Comparison of ENCODE assay signal across 23 cellular contexts in the genomic region with DNA sequence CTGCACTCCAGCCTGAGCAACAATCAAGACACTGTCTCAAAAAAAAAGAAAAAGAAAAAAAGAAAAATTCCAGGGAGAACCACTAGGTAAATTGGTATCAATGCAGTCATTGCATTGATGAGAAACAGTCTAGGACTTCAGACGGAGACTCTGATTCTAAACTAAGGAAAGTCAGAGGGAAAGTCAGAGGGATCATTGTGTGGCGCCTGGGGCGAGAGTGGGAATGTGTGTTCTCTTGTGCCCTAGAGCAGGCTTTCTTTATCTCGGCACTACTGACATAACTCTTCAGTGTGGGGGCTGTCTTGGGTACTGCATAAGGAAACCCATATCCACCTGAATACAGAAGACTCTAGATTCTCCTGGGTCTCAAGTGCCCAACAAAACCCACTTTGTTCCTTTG. TPM values are rescaled to one million over a fixed set of nuclear protein-coding genes. Genes with fewer than 3 reads are reported as not detected.
A peak's percentile ranks its signal among the peaks of the same experiment; 100 is the strongest.
DNase-seq lines count a peak whose midpoint lies in the region; ATAC-seq and TF ChIP-seq lines count a peak whose summit lies in the region.
"Had no signal": no experiment of that assay in that cellular context is flagged by ENCODE, and none has a peak within 500 bp of the region (broad histone marks: within the 10 kb centered on the region; RNA-seq: fewer than 3 reads in every experiment).

No MANE protein-coding gene starts in this region.

- peaks cover 100% of the 10 kb centered on the region for H3K79me2 ChIP-seq in GM23248 (ENCODE audit: insufficient read depth)

- no peak overlapping the region for H3K4me3 ChIP-seq in GM23248
- H3K4me3 ChIP-seq: A549; BLaER1 treated with 17β-estradiol and CSF1 and Interleukin-3, amounts not matched to agents 10 nM and 100 nM; GM23338 had no signal

- H2AFZ ChIP-seq in GM23248 = no peak overlapping the region
- H2AFZ ChIP-seq: GM23338 had no signal

- H3K4me1 ChIP-seq in GM23248 (ENCODE audit: insufficient read depth) = peaks cover 31% of the 10 kb centered on the region
- H3K4me1 ChIP-seq: BE2C had no signal

- no peak overlapping the region for H3K27ac Mint-ChIP-seq in WTC11
- H3K27ac Mint-ChIP-seq: CD14-positive monocyte; CD4-positive, alpha-beta T cell; GM23338 had no signal

- no peaks in the 10 kb centered on the region for H3K27me3 Mint-ChIP-seq in WTC11 (ENCODE audit: low read depth)
- H3K27me3 Mint-ChIP-seq: CD4-positive, alpha-beta T cell had no signal

- POLR2A ChIA-PET in RWPE1 (lab: Yijun Ruan, JAX; ENCODE audit: low non-redundant PET) = no interaction called here
- POLR2A ChIA-PET in WTC11 (lab: Charles Lee) = no interaction called here

- H3K27ac ChIP-seq in GM23248 (peak overlapping the region; percentile 26), RWPE1 (peak overlapping the region; percentile 49)
- H3K27ac ChIP-seq: BLaER1 treated with 17β-estradiol and CSF1 and Interleukin-3, amounts not matched to agents 10 nM and 100 nM had no signal

- H3K9ac ChIP-seq in GM23248 = no peak overlapping the region
- H3K9ac ChIP-seq: BLaER1 treated with 17β-estradiol and CSF1 and Interleukin-3, amounts not matched to agents 10 nM and 100 nM had no signal

- no peak overlapping the region for H3K4me3 Mint-ChIP-seq in WTC11
- H3K4me3 Mint-ChIP-seq: CD4-positive, alpha-beta T cell; GM23338; H9 had no signal

- 97 to 98% methylated on average over 4 of the region's 4 CpGs for WGBS in GM23248 (ENCODE audit: low coverage in 1 of 2, low lambda C conversion rate in 2 of 2, missing lambda C conversion rate in 2 of 2), 2 experiments

- in situ Hi-C loops in GM23248 (cut with MboI) = no loop called here

- peaks cover 87% of the 10 kb centered on the region for H3F3A ChIP-seq in GM23248 (ENCODE audit: insufficient read depth)

- ATAC-seq in WTC11 (peak; percentile 27; the same call in 1 of the 2 replicates), HG03108 (IDR thresholded peaks at IDR 0.05; ENCODE audit: unreplicated experiment) (no peak), GM21381 (IDR thresholded peaks at IDR 0.05; ENCODE audit: unreplicated experiment) (no peak)
- ATAC-seq: GM23338, HCT116 had no signal

- peaks cover 14% of the 10 kb centered on the region; the same call in 1 of the 2 replicates for H4K20me1 ChIP-seq in GM23248 (ENCODE audit: insufficient read depth)
- H4K20me1 ChIP-seq: BLaER1 treated with 17β-estradiol and CSF1 and Interleukin-3, amounts not matched to agents 10 nM and 100 nM had no signal

- H3K9me3 Mint-ChIP-seq in WTC11 = no peaks in the 10 kb centered on the region
- H3K9me3 Mint-ChIP-seq: CD4-positive, alpha-beta T cell; GM23338; H9 had no signal

- H3K4me2 ChIP-seq in GM23248 (ENCODE audit: unreplicated experiment) = no peak overlapping the region
- H3K4me2 ChIP-seq: GM23338 had no signal

- peaks cover 61% of the 10 kb centered on the region for H3K36me3 ChIP-seq in GM23248 (ENCODE audit: low read depth)
- H3K36me3 ChIP-seq: BE2C; BLaER1 treated with 17β-estradiol and CSF1 and Interleukin-3, amounts not matched to agents 10 nM and 100 nM had no signal

- no peaks in the 10 kb centered on the region for H3K9me2 ChIP-seq in GM23248 (ENCODE audit: insufficient read depth)

- CTCF ChIA-PET in RWPE1 (lab: Yijun Ruan, JAX) (no interaction called here), WTC11 (lab: Charles Lee) (no interaction called here)

- H3K27me3 ChIP-seq in GM23248 (replicated peaks; ENCODE audit: insufficient read depth) = no peaks in the 10 kb centered on the region
- H3K27me3 ChIP-seq: BE2C; BLaER1 treated with 17β-estradiol and CSF1 and Interleukin-3, amounts not matched to agents 10 nM and 100 nM had no signal

- H3K36me3 Mint-ChIP-seq in WTC11 = no peaks in the 10 kb centered on the region
- H3K36me3 Mint-ChIP-seq: CD14-positive monocyte; CD8-positive, alpha-beta memory T cell had no signal

- DNase-seq in GM23248 (no peak), RWPE1 (ENCODE audit: low spot score) (no peak), WTC11 (ENCODE audit: low spot score) (no peak), islet precursor cell (peak; percentile 68), inferior parietal cortex (ENCODE audit: extremely low spot score) (no peak), hippocampal formation (lab: John Stamatoyannopoulos, UW) (no peak)
- DNase-seq: 8988T; ACHN; AML-193; BE2C; CD4-positive, alpha-beta T cell; CD8-positive, alpha-beta memory T cell; DMS53; DMS79 treated with DMSO at 0.1 percent for 48 hours; GF-D8; H9 had no signal

- no peak for TF ChIP-seq CTCF in RWPE1 (conservative IDR thresholded peaks at IDR 0.05; ENCODE audit: low read depth)
- no peak for TF ChIP-seq CTCF in WTC11 (IDR thresholded peaks at IDR 0.05)

- H3K9me3 ChIP-seq in GM23248 (ENCODE audit: low read depth) = no peaks in the 10 kb centered on the region
- H3K9me3 ChIP-seq: A549, BE2C had no signal

- H3K4me1 Mint-ChIP-seq in WTC11 = peaks cover 22% of the 10 kb centered on the region

TF ChIP-seq in WTC11, 78 proteins besides CTCF, POLR2A, EP300 and RAD21 (continues in another document):
- no peak for TF ChIP-seq TP53 (CRISPR knock-in tag; IDR thresholded peaks at IDR 0.05)
- no peak for TF ChIP-seq GTF2I (CRISPR knock-in tag; conservative IDR thresholded peaks at IDR 0.05)
- no peak for TF ChIP-seq NFATC4 (CRISPR knock-in tag; IDR thresholded peaks at IDR 0.05)
- no peak for TF ChIP-seq GABPB1 (CRISPR knock-in tag; IDR thresholded peaks at IDR 0.05)
- TF ChIP-seq TEAD1 (CRISPR knock-in tag; IDR thresholded peaks at IDR 0.05) = no peak
- TF ChIP-seq JUN (CRISPR knock-in tag; IDR thresholded peaks at IDR 0.05) = no peak
- TF ChIP-seq, protein P1, sequence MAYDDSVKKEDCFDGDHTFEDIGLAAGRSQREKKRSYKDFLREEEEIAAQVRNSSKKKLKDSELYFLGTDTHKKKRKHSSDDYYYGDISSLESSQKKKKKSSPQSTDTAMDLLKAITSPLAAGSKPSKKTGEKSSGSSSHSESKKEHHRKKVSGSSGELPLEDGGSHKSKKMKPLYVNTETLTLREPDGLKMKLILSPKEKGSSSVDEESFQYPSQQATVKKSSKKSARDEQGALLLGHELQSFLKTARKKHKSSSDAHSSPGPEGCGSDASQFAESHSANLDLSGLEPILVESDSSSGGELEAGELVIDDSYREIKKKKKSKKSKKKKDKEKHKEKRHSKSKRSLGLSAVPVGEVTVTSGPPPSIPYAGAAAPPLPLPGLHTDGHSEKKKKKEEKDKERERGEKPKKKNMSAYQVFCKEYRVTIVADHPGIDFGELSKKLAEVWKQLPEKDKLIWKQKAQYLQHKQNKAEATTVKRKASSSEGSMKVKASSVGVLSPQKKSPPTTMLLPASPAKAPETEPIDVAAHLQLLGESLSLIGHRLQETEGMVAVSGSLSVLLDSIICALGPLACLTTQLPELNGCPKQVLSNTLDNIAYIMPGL (CRISPR knock-in tag; IDR thresholded peaks at IDR 0.05) = no peak
- no peak for TF ChIP-seq KAT7 (CRISPR knock-in tag; IDR thresholded peaks at IDR 0.05; ENCODE audit: borderline replicate concordance)
- no peak for TF ChIP-seq ZNF671 (CRISPR knock-in tag; IDR thresholded peaks at IDR 0.05)
- TF ChIP-seq, protein P2, sequence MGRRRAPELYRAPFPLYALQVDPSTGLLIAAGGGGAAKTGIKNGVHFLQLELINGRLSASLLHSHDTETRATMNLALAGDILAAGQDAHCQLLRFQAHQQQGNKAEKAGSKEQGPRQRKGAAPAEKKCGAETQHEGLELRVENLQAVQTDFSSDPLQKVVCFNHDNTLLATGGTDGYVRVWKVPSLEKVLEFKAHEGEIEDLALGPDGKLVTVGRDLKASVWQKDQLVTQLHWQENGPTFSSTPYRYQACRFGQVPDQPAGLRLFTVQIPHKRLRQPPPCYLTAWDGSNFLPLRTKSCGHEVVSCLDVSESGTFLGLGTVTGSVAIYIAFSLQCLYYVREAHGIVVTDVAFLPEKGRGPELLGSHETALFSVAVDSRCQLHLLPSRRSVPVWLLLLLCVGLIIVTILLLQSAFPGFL (CRISPR knock-in tag; IDR thresholded peaks at IDR 0.05; ENCODE audit: borderline replicate concordance) = no peak
- TF ChIP-seq NFYB (CRISPR knock-in tag; conservative IDR thresholded peaks at IDR 0.05; ENCODE audit: low read depth) = no peak
- no peak for TF ChIP-seq TCF7 (CRISPR knock-in tag; IDR thresholded peaks at IDR 0.05; ENCODE audit: low read depth)
- TF ChIP-seq, protein P3, sequence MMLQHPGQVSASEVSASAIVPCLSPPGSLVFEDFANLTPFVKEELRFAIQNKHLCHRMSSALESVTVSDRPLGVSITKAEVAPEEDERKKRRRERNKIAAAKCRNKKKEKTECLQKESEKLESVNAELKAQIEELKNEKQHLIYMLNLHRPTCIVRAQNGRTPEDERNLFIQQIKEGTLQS (CRISPR knock-in tag; conservative IDR thresholded peaks at IDR 0.05) = no peak
- TF ChIP-seq ZNF219 (CRISPR knock-in tag; IDR thresholded peaks at IDR 0.05; ENCODE audit: borderline replicate concordance) = no peak
- TF ChIP-seq, protein P4, sequence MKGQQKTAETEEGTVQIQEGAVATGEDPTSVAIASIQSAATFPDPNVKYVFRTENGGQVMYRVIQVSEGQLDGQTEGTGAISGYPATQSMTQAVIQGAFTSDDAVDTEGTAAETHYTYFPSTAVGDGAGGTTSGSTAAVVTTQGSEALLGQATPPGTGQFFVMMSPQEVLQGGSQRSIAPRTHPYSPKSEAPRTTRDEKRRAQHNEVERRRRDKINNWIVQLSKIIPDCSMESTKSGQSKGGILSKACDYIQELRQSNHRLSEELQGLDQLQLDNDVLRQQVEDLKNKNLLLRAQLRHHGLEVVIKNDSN (CRISPR knock-in tag; IDR thresholded peaks at IDR 0.05) = no peak

RNA-seq across cellular contexts. Expression of a gene that starts 24.8 kb away (rescaled TPM):
- 1,671 and 1,864 TPM in 2 replicates for total RNA-seq in GM23248 (2014; rRNA removed; shearing (Covaris generic))
- 5,355 and 5,534 TPM in 2 replicates for polyA plus RNA-seq in GM23248 (2016; fragmentation: Nextera tagmentation; extraction: Ambion mirVana)
- 53.1 to 60.4 TPM (median 54.2 TPM) in 3 replicates for total RNA-seq in WTC11 (2021)
- polyA plus RNA-seq: CD14-positive monocyte had no signal

RNA-seq across cellular contexts. Expression of a gene that starts 57.1 kb away (rescaled TPM):
- total RNA-seq in GM23248 (2014; rRNA removed; shearing (Covaris generic)) = 34.4 and 34.9 TPM in 2 replicates
- 24.1 and 27.8 TPM in 2 replicates for polyA plus RNA-seq in GM23248 (2016; fragmentation: Nextera tagmentation; extraction: Ambion mirVana)
- total RNA-seq in WTC11 (2021) = 47.6 to 55.3 TPM (median 50.5 TPM) in 3 replicates

Comparison
In these comparisons a context has a peak if more than half of its experiments do, and no peak if none do; other contexts are left out.
1. RNA of a gene that starts 24.8 kb away (total RNA-seq): 1,671 to 1,864 TPM in GM23248; 53.1 to 60.4 TPM in WTC11; every median in the first group is over 10 times any median in the second.